ENCODE assay signal across 8 cellular contexts in genomic region chr16:47460755-47461597, GRCh38. TPM values are rescaled to one million over a fixed set of nuclear protein-coding genes. Genes with fewer than 3 reads are reported as not detected.
DNase-seq lines count a peak whose midpoint lies in the region; ATAC-seq and TF ChIP-seq lines count a peak whose summit lies in the region.

Gene ITFG1, minus strand, starts transcription at chr16:47461063. Its CDS starts 18 bp downstream, at chr16:47461045.
Gene PHKB, plus strand, starts transcription at chr16:47461331. Its CDS starts 20 bp downstream, at chr16:47461351.

- H3K4me3 ChIP-seq in GM23338, result peak within 1 kb of the TSS; percentile 93

- no peaks in the 10 kb centered on the region for H4K20me1 ChIP-seq in GM23338 (replicated peaks; ENCODE audit: insufficient read depth)

- H3K27me3 ChIP-seq in GM23338 (ENCODE audit: insufficient read depth), result no peaks in the 10 kb centered on the region

- H3K4me3 Mint-ChIP-seq in GM23338 (peak within 1 kb of the TSS; percentile 99), nephron progenitor cell (peak within 1 kb of the TSS; percentile 99)
- H3K4me3 Mint-ChIP-seq in stimulated activated naive CD8-positive, alpha-beta T cell treated with anti-CD3 and anti-CD28 coated beads, Interleukin-15, Interleukin-2, amounts not matched to agents 100 ng/mL and 50 ng/mL, for 24 hours, result peak within 1 kb of the TSS; percentile 93

- no peak for TF ChIP-seq CTCF in GM23338 (conservative IDR thresholded peaks at IDR 0.05; ENCODE audit: low read depth in 2 of 2)
- no peak for TF ChIP-seq CTCF in nephron progenitor cell (IDR thresholded peaks at IDR 0.05)

- peak within 1 kb of the TSS; percentile 95 for H3K4me2 ChIP-seq in GM23338

- peaks cover 6% of the 10 kb centered on the region; the same call in 2 of the 3 replicates for H3K36me3 Mint-ChIP-seq in GM23338 (ENCODE audit: low read depth)
- H3K36me3 Mint-ChIP-seq in nephron progenitor cell (ENCODE audit: low read depth), result peaks cover 13% of the 10 kb centered on the region
- H3K36me3 Mint-ChIP-seq in stimulated activated naive CD8-positive, alpha-beta T cell treated with anti-CD3 and anti-CD28 coated beads, Interleukin-15, Interleukin-2, amounts not matched to agents 100 ng/mL and 50 ng/mL, for 24 hours (ENCODE audit: low read depth), result peaks cover 30% of the 10 kb centered on the region

- H3K79me2 ChIP-seq in GM23338 (replicated peaks; ENCODE audit: insufficient read depth), result peaks cover 44% of the 10 kb centered on the region

- H2AFZ ChIP-seq in GM23338, result peak within 1 kb of the TSS; percentile 98

- no peaks in the 10 kb centered on the region; the same call in 1 of the 2 replicates for H3F3A ChIP-seq in GM23338 (replicated peaks; ENCODE audit: low read depth)

- DNase-seq in ELR (ENCODE audit: low read depth) (peak; percentile 95), GM23338 (ENCODE audit: low spot score) (peak; percentile 95), Kasumi-1 (lab: John Stamatoyannopoulos, UW) (peak; percentile 58 to 61), SHP77 (lab: John Stamatoyannopoulos, UW) (peak; percentile 86 to 92), activated gamma-delta T cell (lab: John Stamatoyannopoulos, UW) (peak; percentile 93), fibroblast of the conjunctiva (ENCODE audit: low read depth) (peak; percentile 79), nephron progenitor cell (peak; percentile 96)

- H3K4me1 Mint-ChIP-seq in GM23338 (peaks cover 23% of the 10 kb centered on the region), nephron progenitor cell (peaks cover 36% of the 10 kb centered on the region)
- peaks cover 68% of the 10 kb centered on the region for H3K4me1 Mint-ChIP-seq in stimulated activated naive CD8-positive, alpha-beta T cell treated with anti-CD3 and anti-CD28 coated beads, Interleukin-15, Interleukin-2, amounts not matched to agents 100 ng/mL and 50 ng/mL, for 24 hours (ENCODE audit: low read depth)

- H3K27ac Mint-ChIP-seq in GM23338, result peak within 1 kb of the TSS; percentile 96
- H3K27ac Mint-ChIP-seq in nephron progenitor cell, result peak within 1 kb of the TSS; percentile 100
- peak within 1 kb of the TSS; percentile 93 for H3K27ac Mint-ChIP-seq in stimulated activated naive CD8-positive, alpha-beta T cell treated with anti-CD3 and anti-CD28 coated beads, Interleukin-15, Interleukin-2, amounts not matched to agents 100 ng/mL and 50 ng/mL, for 24 hours

- H3K9me2 ChIP-seq in GM23338 (ENCODE audit: insufficient read depth), result no peaks in the 10 kb centered on the region

- H3K27me3 Mint-ChIP-seq in GM23338 (ENCODE audit: insufficient read depth, low read depth, poor library complexity) (peaks cover 7% of the 10 kb centered on the region), nephron progenitor cell (ENCODE audit: low read depth, poor library complexity) (no peaks in the 10 kb centered on the region)
- H3K27me3 Mint-ChIP-seq in stimulated activated naive CD8-positive, alpha-beta T cell treated with anti-CD3 and anti-CD28 coated beads, Interleukin-15, Interleukin-2, amounts not matched to agents 100 ng/mL and 50 ng/mL, for 24 hours, result no peaks in the 10 kb centered on the region

- peak within 1 kb of the TSS; percentile 94 for H3K27ac ChIP-seq in GM23338 (ENCODE audit: low read depth)

- peaks cover 22% of the 10 kb centered on the region for H3K4me1 ChIP-seq in GM23338 (ENCODE audit: insufficient read depth)

- ATAC-seq in GM23338, result peak; percentile 87

- H3K9me3 Mint-ChIP-seq in GM23338, result no peaks in the 10 kb centered on the region
- H3K9me3 Mint-ChIP-seq in nephron progenitor cell, result no peaks in the 10 kb centered on the region
- no peaks in the 10 kb centered on the region for H3K9me3 Mint-ChIP-seq in stimulated activated naive CD8-positive, alpha-beta T cell treated with anti-CD3 and anti-CD28 coated beads, Interleukin-15, Interleukin-2, amounts not matched to agents 100 ng/mL and 50 ng/mL, for 24 hours

- H3K36me3 ChIP-seq in GM23338 (ENCODE audit: insufficient read depth), result no peaks in the 10 kb centered on the region

TF ChIP-seq in GM23338, 12 proteins besides CTCF, POLR2A, EP300 and RAD21 (continues in another document):
- 0 out of 2 replicates have a peak, but pooled peaks have one; percentile 31 for TF ChIP-seq ETS1 (IDR thresholded peaks at IDR 0.05)
- no peak for TF ChIP-seq ZNF462 (CRISPR knock-in tag; IDR thresholded peaks at IDR 0.05)
- TF ChIP-seq POLR2AphosphoS5 (IDR thresholded peaks at IDR 0.05; ENCODE audit: low read depth), result peak; percentile 62
- TF ChIP-seq ZNF331 (CRISPR knock-in tag; IDR thresholded peaks at IDR 0.05; ENCODE audit: low read depth), result no peak
- no peak for TF ChIP-seq JUNB (IDR thresholded peaks at IDR 0.05; ENCODE audit: unreplicated experiment)
- TF ChIP-seq EZH2phosphoT487 (IDR thresholded peaks at IDR 0.05; ENCODE audit: unreplicated experiment), result no peak
- no peak for TF ChIP-seq EZH2 (IDR thresholded peaks at IDR 0.05; ENCODE audit: low read depth, unreplicated experiment)

RNA-seq across cellular contexts. Expression of gene ITFG1, which starts in this region (rescaled TPM):
- 25.6 and 26.9 TPM in 2 replicates for total RNA-seq in GM23338 (2014; rRNA removed; shearing (Covaris generic))
- 14.7 and 18.5 TPM in 2 replicates for polyA plus RNA-seq in GM23338 (2016; fragmentation: Nextera tagmentation; extraction: Ambion mirVana)

RNA-seq across cellular contexts. Expression of gene PHKB, which starts in this region (rescaled TPM):
- 46.7 and 57.3 TPM in 2 replicates for total RNA-seq in GM23338 (2014; rRNA removed; shearing (Covaris generic))
- 17.9 and 20.3 TPM in 2 replicates for polyA plus RNA-seq in GM23338 (2016; fragmentation: Nextera tagmentation; extraction: Ambion mirVana)

Comparison
In these comparisons a context has a peak if more than half of its experiments do, and no peak if none do; other contexts are left out.
1. Peak in every context shown above with its lines: DNase-seq, ATAC-seq, H3K4me3 ChIP-seq and H3K27ac ChIP-seq.